4 cellular contexts compared by ENCODE assay signal in the genomic region with DNA sequence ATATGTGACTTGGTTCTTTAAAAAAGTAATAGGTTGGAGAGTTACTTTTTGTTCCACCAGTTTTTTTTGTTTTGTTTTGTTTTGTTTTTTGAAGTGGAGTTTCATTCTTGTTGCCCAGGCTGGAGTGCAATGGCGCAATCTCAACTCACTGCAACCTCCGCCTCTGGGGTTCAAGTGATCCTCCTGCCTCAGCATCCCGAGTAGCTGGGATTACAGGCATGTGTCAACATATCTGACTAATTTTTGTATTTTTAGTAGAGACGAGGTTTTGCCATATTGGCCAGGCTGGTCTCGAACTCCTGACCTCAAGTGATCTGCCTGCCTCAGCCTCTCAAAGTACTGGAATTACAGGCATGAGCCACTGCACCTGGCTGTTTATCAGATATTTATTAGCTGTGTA. TPM values are rescaled to one million over a fixed set of nuclear protein-coding genes. Genes with fewer than 3 reads are reported as not detected.
"Had no signal": no experiment of that assay in that cellular context is flagged by ENCODE, and none has a peak within 500 bp of the region (broad histone marks: within the 10 kb centered on the region; RNA-seq: fewer than 3 reads in every experiment).

No MANE protein-coding gene starts in this region.

RNA-seq across cellular contexts. Expression of a gene that starts 6.3 kb away (rescaled TPM):
- total RNA-seq: activated B cell treated with CpG ODN at 0.5 μM for 24 hours; activated CD8-positive, alpha-beta T cell treated with anti-CD3 and anti-CD28 coated beads for 36 hours; activated T-cell treated with anti-CD3 and anti-CD28 coated beads, Interleukin-2, amount 50 U/mL, for 4 hours; T-helper 2 cell treated with Interferon-gamma antibody and Interleukin-4, amounts not matched to agents 100 ng/mL and 5 ng/mL, for 36 hours had no signal
